In genomic region chr7:44700322-44700721, GRCh38 we compare ENCODE assay signal across 16 cellular contexts.
"Had no signal": no experiment of that assay in that cellular context is flagged by ENCODE, and none has a peak within 500 bp of the region (broad histone marks: within the 10 kb centered on the region; RNA-seq: fewer than 3 reads in every experiment).

No MANE protein-coding gene starts in this region.

- H3K27ac Mint-ChIP-seq: activated CD8-positive, alpha-beta T cell treated with anti-CD3 and anti-CD28 coated beads for 36 hours; activated T-helper 1 cell treated with anti-CD3 and anti-CD28 coated beads, Interleukin-12 subunit alpha, Interleukin-12 subunit beta, Interleukin-2, Interleukin-4 antibody, amounts not matched to agents 30 ng/mL and 10 ng/mL and 1 ng/mL, durations not matched to agents 14 hours and 24 hours and 36 hours had no signal

- H3K27me3 ChIP-seq: esophagus muscularis mucosa, foreskin keratinocyte, heart left ventricle, ovary had no signal

- DNase-seq: activated CD8-positive, alpha-beta memory T cell treated with anti-CD3 and anti-CD28 coated beads, Interleukin-2, amount 50 U/mL, for 4 hours; activated CD8-positive, alpha-beta T cell treated with anti-CD3 and anti-CD28 coated beads for 36 hours; activated naive CD4-positive, alpha-beta T cell treated with Interleukin-2 at 50 U/mL for 16 hours; amygdala; foreskin keratinocyte; islet precursor cell; left ventricle myocardium superior; mesenchymal stem cell; ovary; stimulated activated CD4-positive, alpha-beta T cell treated with anti-CD3 and anti-CD28 coated beads, Interleukin-15, amount 100 ng/mL, for 24 hours; stimulated activated CD4-positive, alpha-beta T cell treated with anti-CD3 and anti-CD28 coated beads, Interleukin-4, amount 100 ng/mL, for 4 hours; T-helper 2 cell had no signal

- H3K9me3 ChIP-seq: esophagus muscularis mucosa, ovary had no signal

- H3K4me3 ChIP-seq: esophagus muscularis mucosa, heart left ventricle, ovary had no signal

- H3K36me3 ChIP-seq: ovary had no signal

- H3K4me3 Mint-ChIP-seq: activated CD8-positive, alpha-beta T cell treated with anti-CD3 and anti-CD28 coated beads for 36 hours; activated T-helper 1 cell treated with anti-CD3 and anti-CD28 coated beads, Interleukin-12 subunit alpha, Interleukin-12 subunit beta, Interleukin-2, Interleukin-4 antibody, amounts not matched to agents 30 ng/mL and 10 ng/mL and 1 ng/mL, durations not matched to agents 14 hours and 24 hours and 36 hours had no signal

- H3K27ac ChIP-seq: esophagus muscularis mucosa, foreskin keratinocyte, ovary had no signal

- H3K4me1 ChIP-seq: esophagus muscularis mucosa, foreskin keratinocyte had no signal

- H3K27me3 Mint-ChIP-seq: activated CD8-positive, alpha-beta T cell treated with anti-CD3 and anti-CD28 coated beads for 36 hours had no signal

- ATAC-seq: activated CD8-positive, alpha-beta T cell treated with anti-CD3 and anti-CD28 coated beads for 36 hours; foreskin keratinocyte; SK-N-SH treated with all-trans-retinoic acid at 6 μM for 48 hours had no signal
